9 cellular contexts compared by ENCODE assay signal in genomic region chr12:26195250-26195640, GRCh38. TPM values are rescaled to one million over a fixed set of nuclear protein-coding genes. Genes with fewer than 3 reads are reported as not detected.
DNase-seq lines count a peak whose midpoint lies in the region; ATAC-seq and TF ChIP-seq lines count a peak whose summit lies in the region.
"Had no signal": no experiment of that assay in that cellular context is flagged by ENCODE, and none has a peak within 500 bp of the region (broad histone marks: within the 10 kb centered on the region; RNA-seq: fewer than 3 reads in every experiment).

TSS of gene SSPN (plus strand) at chr12:26195573. CDS start at chr12:26195673, 100 bp downstream.

- TF ChIP-seq CTCF in WTC11 (IDR thresholded peaks at IDR 0.05) (no peak), gastroesophageal sphincter (IDR thresholded peaks at IDR 0.05) (no peak)

- peak within 1 kb of the TSS; percentile 86 to 95 (median 90) for H3K27ac ChIP-seq in gastroesophageal sphincter

- WGBS in gastroesophageal sphincter (ENCODE audit: low coverage in 1 of 2), 2 donors: no CpG with 5 or more reads among the region's 35 CpGs

- no peaks in the 10 kb centered on the region for H3K9me3 ChIP-seq in gastroesophageal sphincter
- H3K9me3 ChIP-seq in HAP-1: no peaks in the 10 kb centered on the region

- H3K27me3 Mint-ChIP-seq in WTC11 (ENCODE audit: low read depth): peaks cover 38% of the 10 kb centered on the region
- H3K27me3 Mint-ChIP-seq in naive thymus-derived CD8-positive, alpha-beta T cell: peaks cover 21 to 53% (median 43%) of the 10 kb centered on the region in 5 donors

- H3K9me3 Mint-ChIP-seq in WTC11: no peaks in the 10 kb centered on the region
- no peaks in the 10 kb centered on the region for H3K9me3 Mint-ChIP-seq in naive thymus-derived CD8-positive, alpha-beta T cell
- H3K9me3 Mint-ChIP-seq: CD4-positive, CD25-positive, alpha-beta regulatory T cell had no signal

- TF ChIP-seq EP300 in gastroesophageal sphincter (IDR thresholded peaks at IDR 0.05): no peak

- in situ Hi-C loops in HAP-1 (cut with MboI; ENCODE audit: low sequenced_read_pairs): no loop called here

- TF ChIP-seq POLR2A in gastroesophageal sphincter (IDR thresholded peaks at IDR 0.05): no peak

- POLR2A ChIA-PET in WTC11 (lab: Charles Lee): no interaction called here
- POLR2A ChIA-PET in naive thymus-derived CD8-positive, alpha-beta T cell (lab: Charles Lee): no interaction called here

- H3K4me3 ChIP-seq in gastroesophageal sphincter (peak within 1 kb of the TSS; percentile 54 to 55), HAP-1 (no peak within 1 kb of the TSS)

- CTCF ChIA-PET in WTC11 (lab: Charles Lee): interaction anchor here (1.0 to 1.7 kb wide), 2 partner anchors 8 to 73 kb away, joined by 3 to 7 read pairs; no protein-coding TSS in a partner anchor

- H3K4me1 ChIP-seq in gastroesophageal sphincter: peaks cover 0 to 47% (median 3%) of the 10 kb centered on the region in 3 donors
- H3K4me1 ChIP-seq in HAP-1: no peaks in the 10 kb centered on the region

- DNase-seq in NCI-H2196 (lab: John Stamatoyannopoulos, UW; ENCODE audit: unreplicated experiment): peak; percentile 50
- no peak for DNase-seq in NCI-H2196 treated with DMSO at 0.1 percent for 48 hours (lab: John Stamatoyannopoulos, UW; ENCODE audit: unreplicated experiment)
- DNase-seq in WTC11 (ENCODE audit: low spot score): peak; percentile 38
- DNase-seq in naive thymus-derived CD8-positive, alpha-beta T cell: no peak
- no peak for DNase-seq in activated CD4-positive, CD25-positive, alpha-beta regulatory T cell (lab: John Stamatoyannopoulos, UW)
- DNase-seq in HAP-1 (ENCODE audit: low spot score in 2 of 2): no peak

- H3K4me1 Mint-ChIP-seq in WTC11: peaks cover 14% of the 10 kb centered on the region
- peaks cover 0 to 13% (median 7%) of the 10 kb centered on the region in 4 donors for H3K4me1 Mint-ChIP-seq in naive thymus-derived CD8-positive, alpha-beta T cell

- ATAC-seq in HG02885 (IDR thresholded peaks at IDR 0.05; ENCODE audit: poor library complexity, unreplicated experiment): peak; percentile 58
- peak; percentile 60 for ATAC-seq in WTC11
- ATAC-seq in gastroesophageal sphincter: peak; percentile 82
- ATAC-seq in naive thymus-derived CD8-positive, alpha-beta T cell: no peak

- H3K36me3 ChIP-seq in gastroesophageal sphincter: no peaks in the 10 kb centered on the region
- no peaks in the 10 kb centered on the region for H3K36me3 ChIP-seq in HAP-1 (replicated peaks)

- H3K27me3 ChIP-seq in gastroesophageal sphincter: no peaks in the 10 kb centered on the region
- H3K27me3 ChIP-seq in HAP-1 (ENCODE audit: low read depth): no peaks in the 10 kb centered on the region; the same call in 1 of the 2 replicates

- H3K36me3 Mint-ChIP-seq in WTC11: no peaks in the 10 kb centered on the region
- no peaks in the 10 kb centered on the region for H3K36me3 Mint-ChIP-seq in naive thymus-derived CD8-positive, alpha-beta T cell
- H3K36me3 Mint-ChIP-seq: CD4-positive, CD25-positive, alpha-beta regulatory T cell had no signal

- H3K27ac Mint-ChIP-seq in WTC11: no peak within 1 kb of the TSS
- H3K27ac Mint-ChIP-seq in naive thymus-derived CD8-positive, alpha-beta T cell: no peak within 1 kb of the TSS
- H3K27ac Mint-ChIP-seq: CD4-positive, CD25-positive, alpha-beta regulatory T cell had no signal

- H3K4me3 Mint-ChIP-seq in WTC11: peak within 1 kb of the TSS; percentile 86
- H3K4me3 Mint-ChIP-seq in naive thymus-derived CD8-positive, alpha-beta T cell: peak within 1 kb of the TSS in 9 of 10 donors; percentile 40 to 79 (median 69)

TF ChIP-seq in WTC11, 78 proteins besides CTCF, POLR2A, EP300 and RAD21:
- TF ChIP-seq E2F1 (CRISPR knock-in tag; IDR thresholded peaks at IDR 0.05): no peak
- no peak for TF ChIP-seq ESRRA (CRISPR knock-in tag; IDR thresholded peaks at IDR 0.05; ENCODE audit: borderline replicate concordance)
- TF ChIP-seq FOXP1 (CRISPR knock-in tag; IDR thresholded peaks at IDR 0.05; ENCODE audit: borderline replicate concordance): no peak
- TF ChIP-seq GTF2I (CRISPR knock-in tag; conservative IDR thresholded peaks at IDR 0.05): no peak
- no peak for TF ChIP-seq ERG (CRISPR knock-in tag; IDR thresholded peaks at IDR 0.05)
- TF ChIP-seq ARID4B (CRISPR knock-in tag; IDR thresholded peaks at IDR 0.05; ENCODE audit: borderline replicate concordance): 0 out of 2 replicates have a peak, but pooled peaks have one; percentile 8

RNA-seq across cellular contexts. Expression of gene SSPN, which starts in this region (rescaled TPM):
- total RNA-seq in WTC11 (2021) (1.8 to 2.5 TPM (median 1.9 TPM) in 3 replicates), gastroesophageal sphincter (10 to 100 TPM; 35.9 to 65.4 (median 53.3) TPM)
- under 1 TPM in 1 of 2 experiments, not detected in 1; 0.27 TPM for total RNA-seq in naive thymus-derived CD8-positive, alpha-beta T cell
- polyA plus RNA-seq in naive thymus-derived CD8-positive, alpha-beta T cell: not detected
- total RNA-seq: CD4-positive, CD25-positive, alpha-beta regulatory T cell had no signal
- polyA plus RNA-seq: CD4-positive, CD25-positive, alpha-beta regulatory T cell had no signal

Comparison
In these comparisons a context has a peak if more than half of its experiments do, and no peak if none do; other contexts are left out.
1. RNA of gene SSPN (total RNA-seq): 35.9 to 65.4 TPM in gastroesophageal sphincter; 1.8 to 2.5 TPM in WTC11 and 0.27 TPM in naive thymus-derived CD8-positive, alpha-beta T cell; every median in the first group is over 10 times any median in the second.
2. DNase-seq: peak in NCI-H2196 (single experiment) and WTC11 (single experiment); none in NCI-H2196 treated with DMSO at 0.1 percent for 48 hours (single experiment), naive thymus-derived CD8-positive, alpha-beta T cell (0 of 10), activated CD4-positive, CD25-positive, alpha-beta regulatory T cell (0 of 4) and HAP-1 (0 of 2).
3. ATAC-seq: peak in HG02885 (single experiment), WTC11 (single experiment) and gastroesophageal sphincter (single experiment); none in naive thymus-derived CD8-positive, alpha-beta T cell (0 of 2).